ENCODE assay signal across 20 cellular contexts in genomic region chr7:108307246-108307982, GRCh38.
DNase-seq lines count a peak whose midpoint lies in the region; ATAC-seq and TF ChIP-seq lines count a peak whose summit lies in the region.
"Had no signal": no experiment of that assay in that cellular context is flagged by ENCODE, and none has a peak within 500 bp of the region (broad histone marks: within the 10 kb centered on the region; RNA-seq: fewer than 3 reads in every experiment).

No MANE protein-coding gene starts in this region.

- no peak for TF ChIP-seq CTCF in neural crest cell (conservative IDR thresholded peaks at IDR 0.05)

- DNase-seq in NCI-H69 (lab: John Stamatoyannopoulos, UW) (peak; percentile 83), neural crest cell (ENCODE audit: low read depth, low spot score) (no peak), NOMO-1 treated with dmso at 0.1 percent for 144 hours (lab: John Stamatoyannopoulos, UW; ENCODE audit: unreplicated experiment) (no peak), islet precursor cell (no peak)
- DNase-seq: activated CD4-positive, alpha-beta memory T cell treated with anti-CD3 and anti-CD28 coated beads, Interleukin-2, amount 10 ng/mL, durations not matched to agents 7 days and 5 days; activated T-cell treated with anti-CD3 and anti-CD28 coated beads, Interleukin-2, amount 50 U/mL, for 72 hours; erythroblast; NCI-H1048; NCI-H226; Right ventricle myocardium superior; stimulated activated CD4-positive, alpha-beta T cell treated with anti-CD3 and anti-CD28 coated beads, Interleukin-15, amount 100 ng/mL, for 24 hours; stimulated activated naive CD4-positive, alpha-beta T cell; trophoblast cell; WERI-Rb-1 had no signal

- no peaks in the 10 kb centered on the region for H3K27me3 Mint-ChIP-seq in neural crest cell (ENCODE audit: low read depth)

- ATAC-seq in GM19452 (IDR thresholded peaks at IDR 0.05; ENCODE audit: unreplicated experiment), result no peak
- ATAC-seq: activated T-cell treated with anti-CD3 and anti-CD28 coated beads, Interleukin-2, amount 50 U/mL, for 72 hours had no signal

- TF ChIP-seq EP300 in Ishikawa (IDR thresholded peaks at IDR 0.05; ENCODE audit: borderline replicate concordance), result no peak

- H3K4me3 Mint-ChIP-seq in neural crest cell, result peak overlapping the region; percentile 14
- H3K4me3 Mint-ChIP-seq: activated CD4-positive, alpha-beta memory T cell treated with anti-CD3 and anti-CD28 coated beads, Interleukin-2, amount 10 ng/mL, durations not matched to agents 7 days and 5 days; activated T-cell treated with anti-CD3 and anti-CD28 coated beads, Interleukin-2, amount 50 U/mL, for 72 hours; nephron had no signal

- TF ChIP-seq RAD21 in Ishikawa (IDR thresholded peaks at IDR 0.05; ENCODE audit: low read depth), result no peak

- peak overlapping the region; percentile 14 for H3K27ac ChIP-seq in cingulate gyrus (ENCODE audit: low read depth, low read length)
- H3K27ac ChIP-seq: BLaER1, HL-60, WERI-Rb-1 had no signal

- H3K9me3 Mint-ChIP-seq in neural crest cell, result no peaks in the 10 kb centered on the region
- H3K9me3 Mint-ChIP-seq: activated CD4-positive, alpha-beta memory T cell treated with anti-CD3 and anti-CD28 coated beads, Interleukin-2, amount 10 ng/mL, durations not matched to agents 7 days and 5 days; activated T-cell treated with anti-CD3 and anti-CD28 coated beads, Interleukin-2, amount 50 U/mL, for 72 hours; nephron had no signal

- no peaks in the 10 kb centered on the region for H3K36me3 Mint-ChIP-seq in neural crest cell (ENCODE audit: low read depth)

- H3K4me1 Mint-ChIP-seq in neural crest cell, result peaks cover 72% of the 10 kb centered on the region
- H3K4me1 Mint-ChIP-seq: activated CD4-positive, alpha-beta memory T cell treated with anti-CD3 and anti-CD28 coated beads, Interleukin-2, amount 10 ng/mL, durations not matched to agents 7 days and 5 days; nephron had no signal

- H3K27ac Mint-ChIP-seq in neural crest cell (ENCODE audit: unreplicated experiment), result peak overlapping the region; percentile 37
- H3K27ac Mint-ChIP-seq: activated CD4-positive, alpha-beta memory T cell treated with anti-CD3 and anti-CD28 coated beads, Interleukin-2, amount 10 ng/mL, durations not matched to agents 7 days and 5 days; activated T-cell treated with anti-CD3 and anti-CD28 coated beads, Interleukin-2, amount 50 U/mL, for 72 hours had no signal

TF ChIP-seq in Ishikawa, 13 proteins besides CTCF, POLR2A, EP300 and RAD21:
- TF ChIP-seq TEAD4 (IDR thresholded peaks at IDR 0.05) (peak; percentile 71), CEBPB (IDR thresholded peaks at IDR 0.05) (no peak)
